32 cellular contexts compared by ENCODE assay signal in the genomic region with DNA sequence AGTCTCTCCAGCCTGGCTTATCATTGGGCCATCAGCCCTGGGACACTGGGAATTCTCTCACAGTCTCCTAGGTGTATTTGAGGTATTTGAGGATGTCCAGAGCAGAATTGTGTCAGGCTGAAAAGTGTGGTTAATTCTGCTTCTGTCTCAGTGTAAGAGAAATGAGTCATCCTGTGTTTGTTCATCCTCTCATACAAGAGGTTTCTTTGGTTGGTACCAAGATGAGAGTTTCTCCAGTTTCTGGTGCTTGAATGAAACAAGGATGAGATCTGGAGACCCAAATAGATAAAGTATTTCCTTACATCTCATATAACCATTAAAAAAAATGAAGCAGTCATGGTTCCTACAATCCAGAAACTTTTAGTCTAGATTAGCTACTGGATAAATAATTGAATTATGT. TPM values are rescaled to one million over a fixed set of nuclear protein-coding genes. Genes with fewer than 3 reads are reported as not detected.
A peak's percentile ranks its signal among the peaks of the same experiment; 100 is the strongest.
DNase-seq lines count a peak whose midpoint lies in the region; ATAC-seq and TF ChIP-seq lines count a peak whose summit lies in the region.
"Had no signal": no experiment of that assay in that cellular context is flagged by ENCODE, and none has a peak within 500 bp of the region (broad histone marks: within the 10 kb centered on the region; RNA-seq: fewer than 3 reads in every experiment).

No MANE protein-coding gene starts in this region.

- H3K27ac Mint-ChIP-seq in activated CD8-positive, alpha-beta T cell treated with anti-CD3 and anti-CD28 coated beads for 36 hours = no peak overlapping the region
- H3K27ac Mint-ChIP-seq in activated CD8-positive, alpha-beta T cell treated with anti-CD3 and anti-CD28 coated beads, Interleukin-2, amount 10 ng/mL, durations not matched to agents 7 days and 5 days = no peak overlapping the region
- H3K27ac Mint-ChIP-seq: activated naive CD8-positive, alpha-beta T cell treated with anti-CD3 and anti-CD28 coated beads, Interleukin-2, amount 10 ng/mL, durations not matched to agents 7 days and 5 days; progenitor cell of endocrine pancreas had no signal

- CTCF ChIA-PET in activated CD8-positive, alpha-beta T cell treated with anti-CD3 and anti-CD28 coated beads for 36 hours (lab: Charles Lee) = no interaction called here
- CTCF ChIA-PET in activated CD8-positive, alpha-beta T cell treated with anti-CD3 and anti-CD28 coated beads, Interleukin-2, amount 10 ng/mL, durations not matched to agents 7 days and 5 days (lab: Charles Lee) = no interaction called here

- H3K9ac ChIP-seq in liver (ENCODE audit: low read depth in 1 of 2, low read length in 2 of 2) = no peak overlapping the region

- H3K4me1 Mint-ChIP-seq in activated CD8-positive, alpha-beta T cell treated with anti-CD3 and anti-CD28 coated beads for 36 hours (ENCODE audit: low read depth) = peaks cover 50% of the 10 kb centered on the region
- H3K4me1 Mint-ChIP-seq in activated CD8-positive, alpha-beta T cell treated with anti-CD3 and anti-CD28 coated beads, Interleukin-2, amount 10 ng/mL, durations not matched to agents 7 days and 5 days (ENCODE audit: low read depth) = peaks cover 27% of the 10 kb centered on the region

- H3K4me3 Mint-ChIP-seq in activated CD8-positive, alpha-beta T cell treated with anti-CD3 and anti-CD28 coated beads for 36 hours = no peak overlapping the region
- no peak overlapping the region for H3K4me3 Mint-ChIP-seq in activated CD8-positive, alpha-beta T cell treated with anti-CD3 and anti-CD28 coated beads, Interleukin-2, amount 10 ng/mL, durations not matched to agents 7 days and 5 days
- H3K4me3 Mint-ChIP-seq: activated naive CD8-positive, alpha-beta T cell treated with anti-CD3 and anti-CD28 coated beads, Interleukin-2, amount 10 ng/mL, durations not matched to agents 7 days and 5 days; CD4-positive, CD25-positive, alpha-beta regulatory T cell had no signal

- peaks cover 2 to 21% (median 11%) of the 10 kb centered on the region in 4 donors for H3K36me3 ChIP-seq in liver (ENCODE audit: control insufficient read depth in 4 of 4, insufficient read depth in 3 of 4, low read depth in 1 of 4, low read length in 3 of 4)

- H3K4me1 ChIP-seq in liver (ENCODE audit: control insufficient read depth in 4 of 4, insufficient read depth in 4 of 4, low read length in 3 of 4) = peaks cover 0 to 1% (median 0%) of the 10 kb centered on the region in 4 donors
- H3K4me1 ChIP-seq: ascending aorta had no signal

- POLR2A ChIA-PET in activated CD8-positive, alpha-beta T cell treated with anti-CD3 and anti-CD28 coated beads for 36 hours (lab: Charles Lee) = interaction anchor here (1.3 kb wide), 1 partner anchor 204 kb away, joined by 3 read pairs; no protein-coding TSS in a partner anchor
- POLR2A ChIA-PET in activated CD8-positive, alpha-beta T cell treated with anti-CD3 and anti-CD28 coated beads, Interleukin-2, amount 10 ng/mL, durations not matched to agents 7 days and 5 days (lab: Charles Lee) = no interaction called here

- no peak for TF ChIP-seq RAD21 in liver (IDR thresholded peaks at IDR 0.05)

- DNase-seq in activated CD8-positive, alpha-beta T cell treated with anti-CD3 and anti-CD28 coated beads for 36 hours = no peak
- no peak for DNase-seq in activated CD8-positive, alpha-beta T cell treated with anti-CD3 and anti-CD28 coated beads, Interleukin-2, amount 10 ng/mL, durations not matched to agents 7 days and 5 days
- DNase-seq in GM12865 (ENCODE audit: low read depth) (peak; percentile 7), amniotic epithelial cell (ENCODE audit: low read depth) (peak; percentile 54), Right ventricle myocardium superior (no peak)
- DNase-seq: 8988T; activated CD4-positive, alpha-beta T cell treated with anti-CD3 and anti-CD28 coated beads for 4 hours; activated CD8-positive, alpha-beta memory T cell treated with anti-CD3 and anti-CD28 coated beads for 24 hours; activated effector memory CD4-positive, alpha-beta T cell treated with anti-CD3 and anti-CD28 coated beads, Interleukin-2, amount 50 U/mL, for 16 hours; activated naive CD8-positive, alpha-beta T cell treated with anti-CD3 and anti-CD28 coated beads, Interleukin-2, amount 10 ng/mL, durations not matched to agents 7 days and 5 days; activated T-cell treated with anti-CD3 and anti-CD28 coated beads for 4 hours; caudate nucleus; CD4-positive, CD25-positive, alpha-beta regulatory T cell; cortex of kidney; effector memory CD4-positive, alpha-beta T cell; EL; glutamatergic neuron; Kasumi-1; left ventricle myocardium superior; NCI-H146; NCI-H345; NCI-H69; PC-9; SHP77 treated with DMSO at 0.1 percent for 48 hours; stimulated activated CD4-positive, alpha-beta T cell treated with anti-CD3 and anti-CD28 coated beads, Interleukin-4, amount 100 ng/mL, for 24 hours; substantia nigra had no signal

- peaks cover 39% of the 10 kb centered on the region for H3K36me3 Mint-ChIP-seq in activated CD8-positive, alpha-beta T cell treated with anti-CD3 and anti-CD28 coated beads for 36 hours (ENCODE audit: low read depth)
- peaks cover 73% of the 10 kb centered on the region for H3K36me3 Mint-ChIP-seq in activated CD8-positive, alpha-beta T cell treated with anti-CD3 and anti-CD28 coated beads, Interleukin-2, amount 10 ng/mL, durations not matched to agents 7 days and 5 days (ENCODE audit: low read depth)

- H3K9me3 ChIP-seq in liver (ENCODE audit: control insufficient read depth in 4 of 4, low read length in 3 of 4) = peaks cover 13 to 39% (median 16%) of the 10 kb centered on the region in 4 donors

- no peaks in the 10 kb centered on the region for H3K27me3 Mint-ChIP-seq in activated CD8-positive, alpha-beta T cell treated with anti-CD3 and anti-CD28 coated beads for 36 hours
- no peaks in the 10 kb centered on the region for H3K27me3 Mint-ChIP-seq in activated CD8-positive, alpha-beta T cell treated with anti-CD3 and anti-CD28 coated beads, Interleukin-2, amount 10 ng/mL, durations not matched to agents 7 days and 5 days (ENCODE audit: low read depth)
- H3K27me3 Mint-ChIP-seq: activated naive CD8-positive, alpha-beta T cell treated with anti-CD3 and anti-CD28 coated beads, Interleukin-2, amount 10 ng/mL, durations not matched to agents 7 days and 5 days; CD4-positive, CD25-positive, alpha-beta regulatory T cell; progenitor cell of endocrine pancreas had no signal

- intact Hi-C loops in activated CD8-positive, alpha-beta T cell treated with anti-CD3 and anti-CD28 coated beads for 36 hours (cut with micrococcal nuclease) = no loop called here
- intact Hi-C loops in Right ventricle myocardium superior (cut with DNase I) = no loop called here

- no peaks in the 10 kb centered on the region for H3K27me3 ChIP-seq in liver (ENCODE audit: control insufficient read depth in 4 of 4, insufficient read depth in 4 of 4, low read length in 3 of 4)
- H3K27me3 ChIP-seq: ascending aorta had no signal

- H3K4me3 ChIP-seq in GM12865 (ENCODE audit: low read depth, low read length) (no peak overlapping the region), liver (ENCODE audit: low read depth in 1 of 3, low read length in 3 of 3) (peak overlapping the region in 2 of 3 donors; percentile 19 to 46)
- H3K4me3 ChIP-seq: ascending aorta, PC-9 had no signal

- H3K9me3 Mint-ChIP-seq in activated CD8-positive, alpha-beta T cell treated with anti-CD3 and anti-CD28 coated beads for 36 hours = no peaks in the 10 kb centered on the region
- peaks cover 46% of the 10 kb centered on the region for H3K9me3 Mint-ChIP-seq in activated CD8-positive, alpha-beta T cell treated with anti-CD3 and anti-CD28 coated beads, Interleukin-2, amount 10 ng/mL, durations not matched to agents 7 days and 5 days (ENCODE audit: insufficient read depth)

- H3K27ac ChIP-seq in liver (ENCODE audit: low read depth in 1 of 2, low read length in 2 of 2) = no peak overlapping the region
- H3K27ac ChIP-seq: ascending aorta, PC-9 had no signal

- no peak for TF ChIP-seq CTCF in activated CD8-positive, alpha-beta T cell treated with anti-CD3 and anti-CD28 coated beads for 36 hours (IDR thresholded peaks at IDR 0.05)
- TF ChIP-seq CTCF in GM12865 (IDR thresholded peaks at IDR 0.05; ENCODE audit: insufficient read depth, low read depth, low read length, missing control alignments) = no peak
- TF ChIP-seq CTCF in liver (IDR thresholded peaks at IDR 0.05; ENCODE audit: low read depth, low read length, missing input control) = no peak

- ATAC-seq in activated CD8-positive, alpha-beta T cell treated with anti-CD3 and anti-CD28 coated beads for 36 hours = peak; percentile 70
- ATAC-seq in activated CD8-positive, alpha-beta T cell treated with anti-CD3 and anti-CD28 coated beads, Interleukin-2, amount 10 ng/mL, durations not matched to agents 7 days and 5 days = no peak
- no peak for ATAC-seq in HG03378 (IDR thresholded peaks at IDR 0.05; ENCODE audit: unreplicated experiment)
- no peak for ATAC-seq in GM19452 (IDR thresholded peaks at IDR 0.05; ENCODE audit: unreplicated experiment)
- ATAC-seq in Right ventricle myocardium superior (ENCODE audit: poor library complexity) = no peak
- ATAC-seq: left ventricle myocardium superior, sciatic nerve had no signal

TF ChIP-seq in liver, 16 proteins besides CTCF, POLR2A, EP300 and RAD21 (continues in another document):
- TF ChIP-seq EGR1 (IDR thresholded peaks at IDR 0.05; ENCODE audit: low read depth in 2 of 2) = no peak
- no peak for TF ChIP-seq TAF1 (conservative IDR thresholded peaks at IDR 0.05)
- TF ChIP-seq HNF4G (IDR thresholded peaks at IDR 0.05) = no peak
- TF ChIP-seq, protein P1, sequence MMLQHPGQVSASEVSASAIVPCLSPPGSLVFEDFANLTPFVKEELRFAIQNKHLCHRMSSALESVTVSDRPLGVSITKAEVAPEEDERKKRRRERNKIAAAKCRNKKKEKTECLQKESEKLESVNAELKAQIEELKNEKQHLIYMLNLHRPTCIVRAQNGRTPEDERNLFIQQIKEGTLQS (IDR thresholded peaks at IDR 0.05) = no peak

RNA-seq across cellular contexts. Expression of a gene that starts 7.7 kb away (rescaled TPM):
- 10 to 100 TPM; 10.8 to 13.5 TPM for total RNA-seq in activated CD8-positive, alpha-beta T cell treated with anti-CD3 and anti-CD28 coated beads for 36 hours
- 10 to 100 TPM; 15.7 to 17.5 TPM for total RNA-seq in activated CD8-positive, alpha-beta T cell treated with anti-CD3 and anti-CD28 coated beads, Interleukin-2, amount 10 ng/mL, durations not matched to agents 7 days and 5 days
- total RNA-seq in liver (1 to 10 TPM; 3.3 to 3.7 TPM), Right ventricle myocardium superior (6.6 TPM)
- polyA plus RNA-seq in liver = 1 to 10 TPM; 1.7 to 2.4 TPM

RNA-seq across cellular contexts. Expression of a gene that starts 27.4 kb away (rescaled TPM):
- 10 to 100 TPM; 17.2 to 17.8 TPM for total RNA-seq in activated CD8-positive, alpha-beta T cell treated with anti-CD3 and anti-CD28 coated beads for 36 hours
- 10 to 100 TPM; 15.8 to 17.9 TPM for total RNA-seq in activated CD8-positive, alpha-beta T cell treated with anti-CD3 and anti-CD28 coated beads, Interleukin-2, amount 10 ng/mL, durations not matched to agents 7 days and 5 days
- total RNA-seq in liver = 1 to 10 TPM in 1 of 2 donors, under 1 TPM in 1; 0.67 to 3.2 TPM
- polyA plus RNA-seq in liver = under 1 TPM; 0.24 to 0.61 TPM
- 1.2 TPM for total RNA-seq in Right ventricle myocardium superior

RNA-seq across cellular contexts. Expression of a gene that starts 51.8 kb away (rescaled TPM):
- total RNA-seq in activated CD8-positive, alpha-beta T cell treated with anti-CD3 and anti-CD28 coated beads for 36 hours = 10 to 100 TPM; 45.5 to 48.7 TPM
- total RNA-seq in activated CD8-positive, alpha-beta T cell treated with anti-CD3 and anti-CD28 coated beads, Interleukin-2, amount 10 ng/mL, durations not matched to agents 7 days and 5 days = 10 to 100 TPM; 22.4 to 25.1 TPM
- total RNA-seq in liver (1 to 10 TPM; 5.0 to 8.5 TPM), Right ventricle myocardium superior (8.1 TPM)
- 1 to 10 TPM; 1.3 to 4.7 TPM for polyA plus RNA-seq in liver

Comparison
In these comparisons a context has a peak if more than half of its experiments do, and no peak if none do; other contexts are left out.
1. DNase-seq: peak in GM12865 (single experiment) and amniotic epithelial cell (single experiment); none in activated CD8-positive, alpha-beta T cell treated with anti-CD3 and anti-CD28 coated beads for 36 hours (single experiment), activated CD8-positive, alpha-beta T cell treated with anti-CD3 and anti-CD28 coated beads, Interleukin-2, amount 10 ng/mL, durations not matched to agents 7 days and 5 days (single experiment) and Right ventricle myocardium superior (single experiment).